In the genomic region with DNA sequence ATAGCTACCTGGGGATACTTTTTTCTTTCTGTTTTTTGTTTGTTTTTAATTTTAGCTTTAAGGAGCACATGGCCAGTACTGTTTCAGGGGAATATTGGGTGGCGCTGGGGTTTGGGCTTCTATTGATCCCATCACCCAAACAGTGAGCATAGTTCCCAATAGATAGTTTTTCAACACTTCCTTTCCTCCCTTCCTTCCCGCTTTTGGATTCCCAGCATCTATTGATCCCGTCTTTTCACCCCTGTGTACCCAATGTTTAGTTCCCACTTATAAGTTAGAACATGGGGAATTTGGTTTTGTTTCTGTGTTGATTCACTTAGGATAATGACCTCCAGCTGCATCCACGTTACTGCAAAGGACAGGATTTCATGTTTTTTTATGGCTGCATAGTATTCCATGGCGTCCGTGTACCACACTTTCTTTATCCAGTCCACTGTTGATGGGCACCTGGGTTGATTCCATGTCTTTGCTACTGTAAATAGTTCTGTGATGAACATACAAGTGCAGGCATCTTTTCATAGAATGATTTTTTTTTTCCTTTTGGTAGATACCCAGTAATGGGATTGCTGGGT, we compare ENCODE assay signal across 19 cellular contexts. TPM values are rescaled to one million over a fixed set of nuclear protein-coding genes. Genes with fewer than 3 reads are reported as not detected.
DNase-seq lines count a peak whose midpoint lies in the region; ATAC-seq lines count a peak whose summit lies in the region.
"Had no signal": no experiment of that assay in that cellular context is flagged by ENCODE, and none has a peak within 500 bp of the region (broad histone marks: within the 10 kb centered on the region; RNA-seq: fewer than 3 reads in every experiment).

No MANE protein-coding gene starts in this region.

- H3K27ac ChIP-seq in subcutaneous abdominal adipose tissue (ENCODE audit: low read depth, low read length), result peak overlapping the region; percentile 23
- H3K27ac ChIP-seq: A549; BLaER1 treated with 17β-estradiol and CSF1 and Interleukin-3, amounts not matched to agents 10 nM and 100 nM; KMS-11 had no signal

- H3K4me3 Mint-ChIP-seq in activated T-cell treated with anti-CD3 and anti-CD28 coated beads, Interleukin-2, amount 50 U/mL, for 72 hours, result no peak overlapping the region
- H3K4me3 Mint-ChIP-seq in IgD-negative memory B cell (peak overlapping the region in 1 of 4 donors; percentile 2), immature natural killer cell (no peak overlapping the region)
- H3K4me3 Mint-ChIP-seq: HFFc6 had no signal

- H3K36me3 ChIP-seq in subcutaneous abdominal adipose tissue (ENCODE audit: control insufficient read depth in 5 of 5, insufficient read depth in 5 of 5, low read length in 5 of 5), result peaks cover 6 to 44% (median 38%) of the 10 kb centered on the region in 5 donors

- no peak overlapping the region for H3K4me3 ChIP-seq in subcutaneous abdominal adipose tissue (ENCODE audit: low read depth in 1 of 5, low read length in 5 of 5)
- H3K4me3 ChIP-seq: A549; BLaER1 treated with 17β-estradiol and CSF1 and Interleukin-3, amounts not matched to agents 10 nM and 100 nM; MG63 had no signal

- H3K4me1 Mint-ChIP-seq in activated T-cell treated with anti-CD3 and anti-CD28 coated beads, Interleukin-2, amount 50 U/mL, for 72 hours (ENCODE audit: low read depth), result peaks cover 44% of the 10 kb centered on the region
- peaks cover 15 to 24% (median 19%) of the 10 kb centered on the region in 3 donors for H3K4me1 Mint-ChIP-seq in IgD-negative memory B cell
- H3K4me1 Mint-ChIP-seq in immature natural killer cell, result peaks cover 23 to 25% of the 10 kb centered on the region in 2 donors

- DNase-seq in activated T-cell treated with anti-CD3 and anti-CD28 coated beads, Interleukin-2, amount 50 U/mL, for 72 hours, result no peak
- DNase-seq in activated T-cell treated with anti-CD3 and anti-CD28 coated beads, Interleukin-2, amount 50 U/mL, for 1 hour, result no peak
- DNase-seq in immature natural killer cell (no peak), NCI-H524 (lab: John Stamatoyannopoulos, UW) (no peak)
- no peak for DNase-seq in activated CD8-positive, alpha-beta memory T cell treated with anti-CD3 and anti-CD28 coated beads, Interleukin-2, amount 50 U/mL, for 48 hours
- DNase-seq: DMS53, HFFc6, MG63, NCI-H1092 treated with DMSO at 0.1 percent for 48 hours, NCI-H1694, NCI-H2227 treated with DMSO at 0.1 percent for 48 hours, NCI-H524 treated with DMSO at 0.1 percent for 48 hours, Right ventricle myocardium superior had no signal

- H3K27ac Mint-ChIP-seq in activated T-cell treated with anti-CD3 and anti-CD28 coated beads, Interleukin-2, amount 50 U/mL, for 72 hours, result peak overlapping the region; percentile 3
- peak overlapping the region in 2 of 3 donors; percentile 36 to 74 for H3K27ac Mint-ChIP-seq in IgD-negative memory B cell
- H3K27ac Mint-ChIP-seq in immature natural killer cell, result peak overlapping the region in 5 of 6 donors; percentile 19 to 78 (median 66)
- H3K27ac Mint-ChIP-seq: HFFc6 had no signal

- no peak for ATAC-seq in activated T-cell treated with anti-CD3 and anti-CD28 coated beads, Interleukin-2, amount 50 U/mL, for 72 hours (replicated peaks in 1 of 2)
- ATAC-seq: A549, Panc1 had no signal

- no peaks in the 10 kb centered on the region for H3K9me3 Mint-ChIP-seq in activated T-cell treated with anti-CD3 and anti-CD28 coated beads, Interleukin-2, amount 50 U/mL, for 72 hours
- no peaks in the 10 kb centered on the region for H3K9me3 Mint-ChIP-seq in IgD-negative memory B cell
- no peaks in the 10 kb centered on the region for H3K9me3 Mint-ChIP-seq in immature natural killer cell

- peaks cover 2 to 41% (median 37%) of the 10 kb centered on the region in 5 donors for H3K4me1 ChIP-seq in subcutaneous abdominal adipose tissue (ENCODE audit: control insufficient read depth in 5 of 5, insufficient read depth in 5 of 5, low read length in 5 of 5)

- H3K27me3 ChIP-seq in subcutaneous abdominal adipose tissue (ENCODE audit: control insufficient read depth in 5 of 5, insufficient read depth in 4 of 5, low read length in 5 of 5), result no peaks in the 10 kb centered on the region
- H3K27me3 ChIP-seq: BLaER1 treated with 17β-estradiol and CSF1 and Interleukin-3, amounts not matched to agents 10 nM and 100 nM; MG63 had no signal

- peak overlapping the region in 1 of 5 donors; percentile 1 for H3K9ac ChIP-seq in subcutaneous abdominal adipose tissue (ENCODE audit: low read length in 5 of 5)
- H3K9ac ChIP-seq: KMS-11 had no signal

- no peaks in the 10 kb centered on the region for H3K9me3 ChIP-seq in subcutaneous abdominal adipose tissue (ENCODE audit: control insufficient read depth in 5 of 5, low read length in 5 of 5)
- H3K9me3 ChIP-seq: A549; BLaER1 treated with 17β-estradiol and CSF1 and Interleukin-3, amounts not matched to agents 10 nM and 100 nM; MG63 had no signal

- H3K27me3 Mint-ChIP-seq in activated T-cell treated with anti-CD3 and anti-CD28 coated beads, Interleukin-2, amount 50 U/mL, for 72 hours (ENCODE audit: low read depth), result no peaks in the 10 kb centered on the region
- H3K27me3 Mint-ChIP-seq in IgD-negative memory B cell, result no peaks in the 10 kb centered on the region
- peaks cover 3 to 10% (median 4%) of the 10 kb centered on the region in 3 donors for H3K27me3 Mint-ChIP-seq in immature natural killer cell (ENCODE audit: low read depth in 3 of 3)

- peaks cover 5 to 13% of the 10 kb centered on the region in 2 donors for H3K36me3 Mint-ChIP-seq in activated T-cell treated with anti-CD3 and anti-CD28 coated beads, Interleukin-2, amount 50 U/mL, for 72 hours (ENCODE audit: insufficient read depth in 2 of 2)
- H3K36me3 Mint-ChIP-seq in IgD-negative memory B cell (peaks cover 10% of the 10 kb centered on the region), immature natural killer cell (peaks cover 25 to 31% (median 31%) of the 10 kb centered on the region in 3 donors)

RNA-seq across cellular contexts. Expression of gene NQO2, which starts 20.1 kb away (rescaled TPM):
- total RNA-seq in activated T-cell treated with anti-CD3 and anti-CD28 coated beads, Interleukin-2, amount 50 U/mL, for 72 hours, result 10 to 100 TPM; 32.7 to 47.3 TPM
- polyA plus RNA-seq in IgD-negative memory B cell (27.6 TPM), immature natural killer cell (10 to 100 TPM; 55.5 to 74.7 (median 67.9) TPM)

RNA-seq across cellular contexts. Expression of gene RIPK1, which starts 48.5 kb away (rescaled TPM):
- total RNA-seq in activated T-cell treated with anti-CD3 and anti-CD28 coated beads, Interleukin-2, amount 50 U/mL, for 72 hours, result 10 to 100 TPM; 21.9 to 23.6 TPM
- polyA plus RNA-seq in IgD-negative memory B cell (13.0 TPM), immature natural killer cell (10 to 100 TPM; 13.8 to 32.6 (median 23.5) TPM)

RNA-seq across cellular contexts. Expression of gene SERPINB6, which starts 48.5 kb away (rescaled TPM):
- total RNA-seq in activated T-cell treated with anti-CD3 and anti-CD28 coated beads, Interleukin-2, amount 50 U/mL, for 72 hours, result 100 to 1,000 TPM in 1 of 2 donors, 10 to 100 TPM in 1; 64.9 to 114 TPM
- polyA plus RNA-seq in IgD-negative memory B cell (77.8 TPM), immature natural killer cell (100 to 1,000 TPM; 196 to 243 (median 199) TPM)

Comparison
In these comparisons a context has a peak if more than half of its experiments do, and no peak if none do; other contexts are left out.
1. H3K27ac Mint-ChIP-seq: peak in every context shown above with its lines; median percentile 66 in immature natural killer cell; 55 in IgD-negative memory B cell; 3 in activated T-cell treated with anti-CD3 and anti-CD28 coated beads, Interleukin-2, amount 50 U/mL, for 72 hours.